Comparison of ENCODE assay signal across 8 cellular contexts in genomic region chr2:167292430-167293171, GRCh38. TPM values are rescaled to one million over a fixed set of nuclear protein-coding genes. Genes with fewer than 3 reads are reported as not detected.
A peak's percentile ranks its signal among the peaks of the same experiment; 100 is the strongest.
DNase-seq lines count a peak whose midpoint lies in the region; ATAC-seq and TF ChIP-seq lines count a peak whose summit lies in the region.

B3GALT1 (plus strand) TSS chr2:167293001.

- intact Hi-C loops in right lobe of liver (cut with DNase I): no loop called here

- H3K27ac ChIP-seq in C4-2B (peak within 1 kb of the TSS; percentile 50; the same call in 1 of the 2 replicates), ectodermal cell (ENCODE audit: insufficient read depth, low read depth, low read length, poor library complexity, severe bottlenecking) (peak within 1 kb of the TSS; percentile 28), right lobe of liver (peak within 1 kb of the TSS; percentile 6 to 43 (median 17))

- peaks cover 32% of the 10 kb centered on the region for H3K27me3 ChIP-seq in ectodermal cell (ENCODE audit: control insufficient read depth, insufficient read depth, low read length, poor library complexity, severe bottlenecking)
- H3K27me3 ChIP-seq in right lobe of liver: peaks cover 0 to 3% of the 10 kb centered on the region in 2 donors

- peak within 1 kb of the TSS; percentile 61 for H3K4me3 ChIP-seq in ectodermal cell (ENCODE audit: insufficient read depth, low read depth, low read length)
- H3K4me3 ChIP-seq in right lobe of liver: peak within 1 kb of the TSS; percentile 43 to 57 (median 46)

- WGBS in ectodermal cell, 2 experiments: 0% methylated on average over 79 of the region's 79 CpGs
- whole genome bisulfite sequencing in right lobe of liver (ENCODE audit: insufficient coverage, low coverage, low lambda C conversion rate, missing lambda C conversion rate): 2% methylated on average over 24 of the region's 79 CpGs

- H3K4me1 ChIP-seq in ectodermal cell (ENCODE audit: control insufficient read depth, insufficient read depth, low read length) (peaks cover 9% of the 10 kb centered on the region), right lobe of liver (peaks cover 0 to 14% (median 0%) of the 10 kb centered on the region in 4 donors)

- peak; percentile 100 for ATAC-seq in HG03280 (IDR thresholded peaks at IDR 0.05; ENCODE audit: unreplicated experiment)
- peak; percentile 93 to 97 (median 95) for ATAC-seq in right lobe of liver

- H3K9me3 ChIP-seq in ectodermal cell (ENCODE audit: control insufficient read depth, low read length) (no peaks in the 10 kb centered on the region), right lobe of liver (no peaks in the 10 kb centered on the region)

- TF ChIP-seq POLR2A in right lobe of liver (IDR thresholded peaks at IDR 0.05): no peak

- DNase-seq in GM19238 (ENCODE audit: insufficient read length, low spot score): peak; percentile 84
- DNase-seq in NCI-H2227 treated with DMSO at 0.1 percent for 48 hours (lab: John Stamatoyannopoulos, UW): peak; percentile 96
- peak; percentile 64 to 68 for DNase-seq in activated CD4-positive, alpha-beta T cell treated with anti-CD3 and anti-CD28 coated beads, Interleukin-2, amount 50 U/mL, for 48 hours
- DNase-seq in right lobe of liver: peak; percentile 55 to 76 (median 76)
- DNase-seq in stimulated activated CD4-positive, alpha-beta T cell treated with anti-CD3 and anti-CD28 coated beads, Interleukin-4, amount 100 ng/mL, for 1 hour: peak; percentile 48

- H3K36me3 ChIP-seq in ectodermal cell (ENCODE audit: control insufficient read depth, insufficient read depth, low read length) (no peaks in the 10 kb centered on the region), right lobe of liver (no peaks in the 10 kb centered on the region)

- TF ChIP-seq CTCF in C4-2B (conservative IDR thresholded peaks at IDR 0.05): peak; percentile 45
- peak in 3 of 4 donors; percentile 10 to 21 (median 14) for TF ChIP-seq CTCF in right lobe of liver (IDR thresholded peaks at IDR 0.05)

RNA-seq across cellular contexts. Expression of gene B3GALT1, which starts in this region (rescaled TPM):
- polyA plus RNA-seq in ectodermal cell (2013, experiment 1 of 4): 2.6 TPM
- 2.5 TPM for polyA plus RNA-seq in ectodermal cell (2013, experiment 2 of 4)
- polyA plus RNA-seq in ectodermal cell (2013, experiment 3 of 4): 1.9 TPM
- 1.9 TPM for polyA plus RNA-seq in ectodermal cell (2013, experiment 4 of 4)
- under 1 TPM in 2 of 6 experiments, not detected in 4; 0.04 to 0.06 TPM for total RNA-seq in right lobe of liver

Comparison
In these comparisons a context has a peak if more than half of its experiments do, and no peak if none do; other contexts are left out.
1. Peak in every context shown above with its lines: DNase-seq, ATAC-seq, H3K4me3 ChIP-seq and H3K27ac ChIP-seq.
2. Peak in DNase-seq, ATAC-seq, H3K4me3 ChIP-seq and H3K27ac ChIP-seq in right lobe of liver; RNA of the gene not detected or under 1 TPM.